In genomic region chr3:30658328-30659052, GRCh38 we compare ENCODE assay signal across 8 cellular contexts. TPM values are rescaled to one million over a fixed set of nuclear protein-coding genes. Genes with fewer than 3 reads are reported as not detected.
DNase-seq lines count a peak whose midpoint lies in the region; ATAC-seq and TF ChIP-seq lines count a peak whose summit lies in the region.

No MANE protein-coding gene starts in this region.

- no peaks in the 10 kb centered on the region for H3K9me3 Mint-ChIP-seq in activated T-cell treated with anti-CD3 and anti-CD28 coated beads, Interleukin-2, amount 50 U/mL, for 4 hours

- peaks cover 97% of the 10 kb centered on the region for H3K4me1 Mint-ChIP-seq in activated T-cell treated with anti-CD3 and anti-CD28 coated beads, Interleukin-2, amount 50 U/mL, for 4 hours (ENCODE audit: low read depth)

- ATAC-seq in GM18498 (IDR thresholded peaks at IDR 0.05; ENCODE audit: unreplicated experiment): peak; percentile 92
- ATAC-seq in HG02571 (IDR thresholded peaks at IDR 0.05; ENCODE audit: unreplicated experiment): peak; percentile 81
- ATAC-seq in activated T-cell treated with anti-CD3 and anti-CD28 coated beads, Interleukin-2, amount 50 U/mL, for 4 hours: peak; percentile 67 to 71
- ATAC-seq in foreskin keratinocyte: peak; percentile 67

- no peak for TF ChIP-seq CTCF in foreskin keratinocyte (conservative IDR thresholded peaks at IDR 0.05)

- no peaks in the 10 kb centered on the region for H3K27me3 ChIP-seq in foreskin keratinocyte

- H3K27me3 Mint-ChIP-seq in activated T-cell treated with anti-CD3 and anti-CD28 coated beads, Interleukin-2, amount 50 U/mL, for 4 hours (ENCODE audit: low read depth): no peaks in the 10 kb centered on the region

- H3K4me1 ChIP-seq in foreskin keratinocyte: peaks cover 46% of the 10 kb centered on the region

- no peak overlapping the region for H3K27ac ChIP-seq in foreskin keratinocyte

- DNase-seq in M059J (ENCODE audit: low read depth) (peak; percentile 61), foreskin keratinocyte (peak in 1 of 2 donors; percentile 49), renal cortical epithelial cell (ENCODE audit: low read depth) (peak; percentile 75), DMS153 (lab: John Stamatoyannopoulos, UW) (no peak), iPS-NIHi11 (ENCODE audit: low spot score) (no peak)
- DNase-seq in activated T-cell treated with anti-CD3 and anti-CD28 coated beads, Interleukin-2, amount 50 U/mL, for 4 hours: no peak

- peak overlapping the region; percentile 72 for H3K4me3 Mint-ChIP-seq in activated T-cell treated with anti-CD3 and anti-CD28 coated beads, Interleukin-2, amount 50 U/mL, for 4 hours

- H3K36me3 Mint-ChIP-seq in activated T-cell treated with anti-CD3 and anti-CD28 coated beads, Interleukin-2, amount 50 U/mL, for 4 hours (ENCODE audit: insufficient read depth): peaks cover 74% of the 10 kb centered on the region

RNA-seq across cellular contexts. Expression of gene TGFBR2, which starts 52.1 kb away (rescaled TPM):
- 21.2 and 27.1 TPM in 2 replicates for total RNA-seq in M059J (2014; rRNA removed; shearing (Covaris generic))
- 100 to 1,000 TPM; 104 to 114 (median 111) TPM for total RNA-seq in activated T-cell treated with anti-CD3 and anti-CD28 coated beads, Interleukin-2, amount 50 U/mL, for 4 hours
- total RNA-seq in foreskin keratinocyte (125 TPM in 2 replicates), renal cortical epithelial cell (63.4 and 258 TPM in 2 replicates)
- 38.6 and 47.4 TPM in 2 replicates for polyA plus RNA-seq in foreskin keratinocyte

Comparison
In these comparisons a context has a peak if more than half of its experiments do, and no peak if none do; other contexts are left out.
1. DNase-seq: peak in M059J (single experiment) and renal cortical epithelial cell (single experiment); none in activated T-cell treated with anti-CD3 and anti-CD28 coated beads, Interleukin-2, amount 50 U/mL, for 4 hours (single experiment), DMS153 (single experiment) and iPS-NIHi11 (single experiment).
2. Peak in every context shown above with its lines, with median percentiles within 50 percentile points of each other: ATAC-seq.